In genomic region chr1:40981702-40982448, GRCh38 we compare ENCODE assay signal across 1 cellular context.
TF ChIP-seq lines count a peak whose summit lies in the region.

No MANE protein-coding gene starts in this region.

TF ChIP-seq in A549, 52 proteins besides CTCF, POLR2A, EP300 and RAD21 (continued from another document):
- TF ChIP-seq, protein P1, sequence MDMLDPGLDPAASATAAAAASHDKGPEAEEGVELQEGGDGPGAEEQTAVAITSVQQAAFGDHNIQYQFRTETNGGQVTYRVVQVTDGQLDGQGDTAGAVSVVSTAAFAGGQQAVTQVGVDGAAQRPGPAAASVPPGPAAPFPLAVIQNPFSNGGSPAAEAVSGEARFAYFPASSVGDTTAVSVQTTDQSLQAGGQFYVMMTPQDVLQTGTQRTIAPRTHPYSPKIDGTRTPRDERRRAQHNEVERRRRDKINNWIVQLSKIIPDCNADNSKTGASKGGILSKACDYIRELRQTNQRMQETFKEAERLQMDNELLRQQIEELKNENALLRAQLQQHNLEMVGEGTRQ (IDR thresholded peaks at IDR 0.05), result no peak
- TF ChIP-seq RARB (CRISPR knock-in tag; IDR thresholded peaks at IDR 0.05) (no peak), KDM1A (IDR thresholded peaks at IDR 0.05; ENCODE audit: low read depth) (no peak), KDM5A (IDR thresholded peaks at IDR 0.05) (no peak), SMC3 (IDR thresholded peaks at IDR 0.05) (no peak)
TF ChIP-seq in A549: peak in this region for 0.
